Comparison of ENCODE assay signal across 21 cellular contexts in the genomic region with DNA sequence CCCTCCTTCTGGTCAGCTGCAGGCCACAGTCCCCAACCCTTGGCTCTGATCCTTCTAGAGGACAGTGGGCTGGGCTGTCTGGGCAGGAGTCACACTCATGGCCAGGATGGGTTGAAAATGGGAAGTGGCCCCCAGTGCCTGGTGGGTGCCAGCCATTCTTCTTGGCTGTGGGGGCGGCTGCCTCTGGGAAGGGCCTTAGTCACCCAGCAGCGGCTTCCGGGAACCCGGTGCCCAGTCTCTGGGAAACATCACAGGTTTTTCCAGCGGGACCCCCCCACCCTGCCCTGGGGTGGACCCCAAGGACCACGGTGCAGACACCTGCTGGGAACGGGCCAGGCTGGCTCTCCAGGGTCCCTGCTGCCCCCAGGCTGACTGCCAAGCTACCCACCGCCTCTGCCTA. TPM values are rescaled to one million over a fixed set of nuclear protein-coding genes. Genes with fewer than 3 reads are reported as not detected.
DNase-seq lines count a peak whose midpoint lies in the region; ATAC-seq and TF ChIP-seq lines count a peak whose summit lies in the region.
"Had no signal": no experiment of that assay in that cellular context is flagged by ENCODE, and none has a peak within 500 bp of the region (broad histone marks: within the 10 kb centered on the region; RNA-seq: fewer than 3 reads in every experiment).

No MANE protein-coding gene starts in this region.

- no peak overlapping the region for H4K8ac ChIP-seq in neuronal stem cell (ENCODE audit: low read depth, low read length)

- H3K27me3 ChIP-seq in HL-60 (ENCODE audit: insufficient read depth, poor library complexity, severe bottlenecking) = no peaks in the 10 kb centered on the region
- H3K27me3 ChIP-seq in neuronal stem cell (ENCODE audit: control insufficient read depth in 3 of 3, insufficient read depth in 3 of 3, low read depth in 1 of 3, low read length in 3 of 3) = no peaks in the 10 kb centered on the region
- H3K27me3 ChIP-seq: BLaER1 had no signal

- no peak overlapping the region for H2BK12ac ChIP-seq in neuronal stem cell (ENCODE audit: low read length)

- H3K14ac ChIP-seq in neuronal stem cell (ENCODE audit: low read length) = no peak overlapping the region

- H3K9me3 ChIP-seq in neuronal stem cell (replicated peaks in 1 of 2; ENCODE audit: control insufficient read depth in 2 of 2, insufficient read depth in 1 of 2, low read depth in 1 of 2, low read length in 2 of 2) = peaks cover 0 to 6% of the 10 kb centered on the region in 2 donors

- H3K36me3 Mint-ChIP-seq in CD14-positive monocyte = no peaks in the 10 kb centered on the region
- no peaks in the 10 kb centered on the region for H3K36me3 Mint-ChIP-seq in dendritic cell treated with granulocyte-macrophage colony-stimulating factor and Interleukin-4, amounts not matched to agents 40 ng/mL and 50 ng/mL, for 4 days (ENCODE audit: low read depth)
- H3K36me3 Mint-ChIP-seq: CD8-positive, alpha-beta T cell had no signal

- no peak overlapping the region for H3K4me3 ChIP-seq in HL-60 (replicated peaks; ENCODE audit: insufficient read depth, low read length)
- H3K4me3 ChIP-seq in neuronal stem cell (ENCODE audit: low read length in 2 of 2) = no peak overlapping the region
- H3K4me3 ChIP-seq: BLaER1, GM23338, PC-9 had no signal

- ATAC-seq in GM21381 (IDR thresholded peaks at IDR 0.05; ENCODE audit: unreplicated experiment) = no peak
- ATAC-seq: CD8-positive, alpha-beta T cell; GM23338; SK-N-SH treated with all-trans-retinoic acid at 6 μM for 48 hours had no signal

- intact Hi-C loops in CD14-positive monocyte (cut with micrococcal nuclease) = no loop called here
- intact Hi-C loops in dendritic cell treated with granulocyte-macrophage colony-stimulating factor and Interleukin-4, amounts not matched to agents 40 ng/mL and 50 ng/mL, for 4 days (cut with micrococcal nuclease) = no loop called here

- H3K27ac Mint-ChIP-seq in CD14-positive monocyte = no peak overlapping the region
- H3K27ac Mint-ChIP-seq in dendritic cell treated with granulocyte-macrophage colony-stimulating factor and Interleukin-4, amounts not matched to agents 40 ng/mL and 50 ng/mL, for 4 days = peak overlapping the region; percentile 54
- H3K27ac Mint-ChIP-seq: CD8-positive, alpha-beta T cell; GM23338 had no signal

- peaks cover 0 to 4% of the 10 kb centered on the region in 2 donors for H3K4me1 ChIP-seq in neuronal stem cell (ENCODE audit: control insufficient read depth in 2 of 2, insufficient read depth in 1 of 2, low read depth in 1 of 2, low read length in 2 of 2)

- no peaks in the 10 kb centered on the region for H3K27me3 Mint-ChIP-seq in CD14-positive monocyte (ENCODE audit: low read depth in 3 of 3)
- no peaks in the 10 kb centered on the region for H3K27me3 Mint-ChIP-seq in dendritic cell treated with granulocyte-macrophage colony-stimulating factor and Interleukin-4, amounts not matched to agents 40 ng/mL and 50 ng/mL, for 4 days

- TF ChIP-seq CTCF in CD14-positive monocyte (IDR thresholded peaks at IDR 0.05) (no peak), HL-60 (IDR thresholded peaks at IDR 0.05; ENCODE audit: insufficient read depth, low read length) (no peak)

- no peak overlapping the region for H2BK5ac ChIP-seq in neuronal stem cell (ENCODE audit: low read length)

- H3K4me3 Mint-ChIP-seq in CD14-positive monocyte = no peak overlapping the region
- no peak overlapping the region for H3K4me3 Mint-ChIP-seq in dendritic cell treated with granulocyte-macrophage colony-stimulating factor and Interleukin-4, amounts not matched to agents 40 ng/mL and 50 ng/mL, for 4 days
- H3K4me3 Mint-ChIP-seq: CD8-positive, alpha-beta T cell; GM23338 had no signal

- H3K9ac ChIP-seq in neuronal stem cell (ENCODE audit: low read depth, low read length, poor library complexity) = no peak overlapping the region
- H3K9ac ChIP-seq: BLaER1 had no signal

- no peaks in the 10 kb centered on the region for H3K36me3 ChIP-seq in neuronal stem cell (replicated peaks in 1 of 2; ENCODE audit: control insufficient read depth in 2 of 2, insufficient read depth in 2 of 2, low read length in 2 of 2)
- H3K36me3 ChIP-seq: BLaER1 had no signal

- H2BK120ac ChIP-seq in neuronal stem cell (ENCODE audit: low read depth, low read length) = no peak overlapping the region

- H3K4me2 ChIP-seq in neuronal stem cell (ENCODE audit: insufficient read depth, low read length, poor library complexity, severe bottlenecking) = no peak overlapping the region
- H3K4me2 ChIP-seq: BLaER1, GM23338, PC-9 had no signal

- H3K79me1 ChIP-seq in neuronal stem cell (ENCODE audit: low read depth, low read length) = peaks cover 2% of the 10 kb centered on the region

- WGBS in neuronal stem cell (ENCODE audit: extremely low coverage in 2 of 2, insufficient read length in 2 of 2, insufficient replicate concordance in 1 of 2), 2 donors = no CpG with 5 or more reads among the region's 8 CpGs

- no peak overlapping the region for H2BK15ac ChIP-seq in neuronal stem cell (ENCODE audit: low read length)

- peak overlapping the region; percentile 9 for H3K18ac ChIP-seq in neuronal stem cell (ENCODE audit: low read length)

- H3K27ac ChIP-seq in HL-60 (replicated peaks) (peak overlapping the region; percentile 96), neuronal stem cell (replicated peaks; ENCODE audit: low read length) (no peak overlapping the region)
- H3K27ac ChIP-seq: BLaER1, PC-9 had no signal

- peak overlapping the region; percentile 56 for H2AK5ac ChIP-seq in neuronal stem cell (ENCODE audit: low read depth, low read length)

- H3K4me1 Mint-ChIP-seq in CD14-positive monocyte = peaks cover 33% of the 10 kb centered on the region
- H3K4me1 Mint-ChIP-seq in dendritic cell treated with granulocyte-macrophage colony-stimulating factor and Interleukin-4, amounts not matched to agents 40 ng/mL and 50 ng/mL, for 4 days (ENCODE audit: low read depth) = peaks cover 41% of the 10 kb centered on the region

- no peak overlapping the region for H4K91ac ChIP-seq in neuronal stem cell (ENCODE audit: low read depth, low read length, poor library complexity)

- H3K4ac ChIP-seq in neuronal stem cell (ENCODE audit: low read length) = no peak overlapping the region

- DNase-seq in CD14-positive monocyte (ENCODE audit: low spot score) (peak; percentile 72), HL-60 (ENCODE audit: low read depth in 1 of 2, low spot score in 1 of 2) (peak in 1 of 2 experiments; percentile 41), neuronal stem cell (ENCODE audit: low spot score) (no peak), NCI-H526 (lab: John Stamatoyannopoulos, UW) (no peak), SK-N-DZ (ENCODE audit: low spot score) (no peak)
- DNase-seq: CD8-positive, alpha-beta T cell; DMS153; HCEC 1CT; KBM-7; MM.1S; NCI-H1694; NCI-H446; NCI-H526 treated with DMSO at 0.1 percent for 48 hours; PC-9; RPMI8226; SIG-M5 had no signal

- H3K9me3 Mint-ChIP-seq in CD14-positive monocyte = peaks cover 0 to 4% (median under 1%) of the 10 kb centered on the region in 7 donors
- H3K9me3 Mint-ChIP-seq in dendritic cell treated with granulocyte-macrophage colony-stimulating factor and Interleukin-4, amounts not matched to agents 40 ng/mL and 50 ng/mL, for 4 days = no peaks in the 10 kb centered on the region

- H2AFZ ChIP-seq in neuronal stem cell (ENCODE audit: low read length) = no peak overlapping the region
- H2AFZ ChIP-seq: GM23338, PC-9 had no signal

- H3K23ac ChIP-seq in neuronal stem cell (ENCODE audit: low read depth, low read length, poor library complexity) = peak overlapping the region; percentile 70

RNA-seq across cellular contexts. Expression of gene SLC7A10, which starts 27.3 kb away (rescaled TPM):
- not detected for polyA plus RNA-seq in CD14-positive monocyte
- 1.1 TPM for polyA plus RNA-seq in neuronal stem cell (2013, experiment 1 of 2)
- 0.97 TPM for polyA plus RNA-seq in neuronal stem cell (2013, experiment 2 of 2)
- polyA plus RNA-seq in SK-N-DZ (2014; cell fraction: cytosol; rRNA removed) = not detected in 2 replicates
- 0.52 TPM in 1 of 2 replicates, not detected in the other for polyA plus RNA-seq in SK-N-DZ (2014; cell fraction: nucleus; rRNA removed)

RNA-seq across cellular contexts. Expression of gene CEBPA, which starts 49.4 kb away (rescaled TPM):
- 10 to 100 TPM; 17.9 to 47.5 TPM for polyA plus RNA-seq in CD14-positive monocyte
- polyA plus RNA-seq in neuronal stem cell (2013, experiment 1 of 2) = 0.78 TPM
- polyA plus RNA-seq in neuronal stem cell (2013, experiment 2 of 2) = 0.96 TPM
- 0.22 and 1.0 TPM in 2 replicates for polyA plus RNA-seq in SK-N-DZ (2014; cell fraction: cytosol; rRNA removed)
- polyA plus RNA-seq in SK-N-DZ (2014; cell fraction: nucleus; rRNA removed) = 0.73 and 0.80 TPM in 2 replicates

RNA-seq across cellular contexts. Expression of gene LRP3, which starts 58.8 kb away (rescaled TPM):
- polyA plus RNA-seq in CD14-positive monocyte = 1 to 10 TPM; 1.4 to 4.1 TPM
- polyA plus RNA-seq in neuronal stem cell (2013, experiment 1 of 2) = 42.5 TPM
- 38.5 TPM for polyA plus RNA-seq in neuronal stem cell (2013, experiment 2 of 2)
- 80.6 and 90.7 TPM in 2 replicates for polyA plus RNA-seq in SK-N-DZ (2014; cell fraction: cytosol; rRNA removed)
- polyA plus RNA-seq in SK-N-DZ (2014; cell fraction: nucleus; rRNA removed) = 105 and 139 TPM in 2 replicates
